9 cellular contexts compared by ENCODE assay signal in the genomic region with DNA sequence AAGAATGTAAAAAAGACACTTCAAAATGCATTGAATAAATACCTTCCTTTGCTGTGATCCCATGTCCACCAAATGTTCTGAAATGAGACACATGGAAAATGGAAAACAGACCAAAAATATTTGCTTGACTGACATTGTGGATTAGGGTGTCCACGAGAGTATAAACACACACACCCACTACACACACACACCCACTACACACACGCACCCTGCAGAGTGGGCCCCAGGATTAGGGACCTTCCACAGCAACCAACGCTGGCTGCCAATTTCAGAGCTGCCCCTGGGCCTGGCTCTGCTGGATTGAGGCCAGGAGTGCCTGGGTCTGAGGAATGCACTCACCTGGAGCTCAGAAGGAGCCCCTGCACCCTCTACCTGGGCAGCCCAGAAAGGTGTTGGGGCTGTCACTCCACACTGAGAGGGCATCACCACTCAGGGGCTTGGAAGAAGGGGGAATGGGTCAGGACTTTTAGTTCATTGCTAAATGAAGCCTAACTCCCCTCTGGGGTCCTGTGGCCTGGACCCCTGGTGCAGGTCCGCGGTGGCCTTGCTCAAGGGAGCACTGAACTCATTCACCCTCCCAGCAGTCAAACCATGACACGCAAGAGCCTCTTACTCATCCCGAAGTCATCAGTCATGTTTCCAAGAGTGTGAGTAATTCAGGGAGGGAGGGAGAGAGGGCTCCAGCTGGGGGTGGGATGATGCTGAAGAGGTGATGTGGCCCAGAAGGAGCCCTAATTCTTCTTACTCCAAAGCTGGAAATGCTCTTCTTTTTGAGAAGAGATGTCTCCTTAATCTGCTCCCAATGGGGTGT. TPM values are rescaled to one million over a fixed set of nuclear protein-coding genes. Genes with fewer than 3 reads are reported as not detected.
DNase-seq lines count a peak whose midpoint lies in the region; ATAC-seq and TF ChIP-seq lines count a peak whose summit lies in the region.
"Had no signal": no experiment of that assay in that cellular context is flagged by ENCODE, and none has a peak within 500 bp of the region (broad histone marks: within the 10 kb centered on the region; RNA-seq: fewer than 3 reads in every experiment).

No MANE protein-coding gene starts in this region.

- DNase-seq in ELR (ENCODE audit: low read depth), result peak; percentile 97
- DNase-seq in Panc1 (ENCODE audit: low read depth, low spot score), result peak; percentile 91
- peak in 39 of 61 donors; percentile 2 to 87 (median 32) for DNase-seq in caudate nucleus (lab: John Stamatoyannopoulos, UW)
- DNase-seq in NCI-H345 (lab: John Stamatoyannopoulos, UW), result no peak

- H3K9me3 ChIP-seq in Panc1 (ENCODE audit: control insufficient read depth, insufficient read depth, low read depth, low read length), result no peaks in the 10 kb centered on the region
- no peaks in the 10 kb centered on the region for H3K9me3 ChIP-seq in skeletal muscle satellite cell (replicated peaks; ENCODE audit: low read length)
- H3K9me3 ChIP-seq: heart left ventricle had no signal

- ATAC-seq in Panc1 (peak; percentile 93), HG03432 (IDR thresholded peaks at IDR 0.05; ENCODE audit: unreplicated experiment) (no peak), HG03565 (IDR thresholded peaks at IDR 0.05; ENCODE audit: unreplicated experiment) (no peak), HG03045 (IDR thresholded peaks at IDR 0.05; ENCODE audit: unreplicated experiment) (no peak)

- CTCF ChIA-PET in Panc1 (lab: Charles Lee), result no interaction called here

- H3K27ac ChIP-seq in Panc1 (ENCODE audit: low read length) (no peak overlapping the region), caudate nucleus (ENCODE audit: low read depth, low read length) (no peak overlapping the region)
- H3K27ac ChIP-seq: heart left ventricle had no signal

- H3K4me3 ChIP-seq in Panc1 (ENCODE audit: low read depth in 2 of 2, low read length in 2 of 2), result no peak overlapping the region
- no peak overlapping the region for H3K4me3 ChIP-seq in skeletal muscle satellite cell (ENCODE audit: low read length)
- H3K4me3 ChIP-seq: heart left ventricle had no signal

- no peak for TF ChIP-seq CTCF in Panc1 (IDR thresholded peaks at IDR 0.05)

- intact Hi-C loops in Panc1 (cut with micrococcal nuclease; ENCODE audit: unreplicated experiment), result no loop called here

- H3K36me3 ChIP-seq in Panc1 (ENCODE audit: control insufficient read depth, insufficient read depth, low read length) (no peaks in the 10 kb centered on the region), skeletal muscle satellite cell (ENCODE audit: insufficient read depth, low read length) (no peaks in the 10 kb centered on the region)
- H3K36me3 ChIP-seq: heart left ventricle had no signal

- H3K27me3 ChIP-seq in Panc1 (ENCODE audit: control insufficient read depth, insufficient read depth, low read length) (no peaks in the 10 kb centered on the region), skeletal muscle satellite cell (ENCODE audit: control insufficient read depth, insufficient read depth, low read length) (no peaks in the 10 kb centered on the region)
- H3K27me3 ChIP-seq: heart left ventricle had no signal

- peak overlapping the region; percentile 61 for H3K4me2 ChIP-seq in skeletal muscle satellite cell (ENCODE audit: low read length)

- H3K4me1 ChIP-seq in Panc1 (ENCODE audit: control insufficient read depth, insufficient read depth, low read length) (peaks cover 5% of the 10 kb centered on the region; the same call in 1 of the 2 replicates), skeletal muscle satellite cell (ENCODE audit: control insufficient read depth, insufficient read depth, low read length) (peaks cover 58% of the 10 kb centered on the region)

- H3K9ac ChIP-seq in skeletal muscle satellite cell (ENCODE audit: low read depth, low read length), result peak overlapping the region; percentile 44

- no TSS peak for BruUV-seq in Panc1 (replicated peaks; lab: Mats Ljungman, UMichigan)

- POLR2A ChIA-PET in Panc1 (lab: Charles Lee), result interaction anchor here (0.6 kb wide), 1 partner anchor 898 kb away, joined by 6 read pairs; no protein-coding TSS in a partner anchor

- in situ Hi-C loops in Panc1 (cut with HindIII; ENCODE audit: low pct_unique_long_range_greater_than_20kb, low sequenced_read_pairs), result no loop called here

RNA-seq across cellular contexts. Expression of gene PLB1, which starts 50.2 kb away (rescaled TPM):
- 0.80 TPM for total RNA-seq in Panc1 (2021; ENCODE audit: unreplicated experiment)
- polyA plus RNA-seq in Panc1 (2012; ENCODE audit: insufficient read length), result 0.06 TPM
- total RNA-seq in skeletal muscle satellite cell (2012; rRNA removed), result under 0.01 and 0.87 TPM in 2 replicates

RNA-seq across cellular contexts. Expression of gene FOSL2, which starts 53.0 kb away (rescaled TPM):
- 29.0 TPM for total RNA-seq in Panc1 (2021; ENCODE audit: unreplicated experiment)
- 34.9 TPM for polyA plus RNA-seq in Panc1 (2012; ENCODE audit: insufficient read length)
- total RNA-seq in skeletal muscle satellite cell (2012; rRNA removed), result 31.2 and 44.6 TPM in 2 replicates
